In the genomic region with DNA sequence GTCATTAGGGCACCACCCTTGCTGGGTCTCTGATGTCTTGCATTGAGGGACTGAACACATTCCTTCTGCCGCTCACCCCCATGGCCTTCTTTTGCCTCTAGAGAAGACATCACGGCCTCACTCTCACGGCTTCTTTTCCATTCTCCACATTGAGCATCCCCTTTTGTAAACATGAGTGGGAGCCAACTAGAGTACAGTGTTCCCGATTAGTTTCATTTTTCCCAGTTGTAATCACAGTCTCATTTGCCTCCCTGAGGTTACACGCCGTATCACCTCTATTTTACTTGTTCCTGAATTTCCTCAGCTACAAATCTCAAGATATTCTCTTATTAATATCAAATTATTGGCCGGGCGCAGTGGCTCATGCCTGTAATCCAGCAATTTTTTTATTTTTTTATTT, we compare ENCODE assay signal across 2 cellular contexts.
TF ChIP-seq lines count a peak whose summit lies in the region.

No MANE protein-coding gene starts in this region.

TF ChIP-seq in HepG2, 621 proteins besides CTCF, POLR2A, EP300 and RAD21:
- TF ChIP-seq, protein P1, sequence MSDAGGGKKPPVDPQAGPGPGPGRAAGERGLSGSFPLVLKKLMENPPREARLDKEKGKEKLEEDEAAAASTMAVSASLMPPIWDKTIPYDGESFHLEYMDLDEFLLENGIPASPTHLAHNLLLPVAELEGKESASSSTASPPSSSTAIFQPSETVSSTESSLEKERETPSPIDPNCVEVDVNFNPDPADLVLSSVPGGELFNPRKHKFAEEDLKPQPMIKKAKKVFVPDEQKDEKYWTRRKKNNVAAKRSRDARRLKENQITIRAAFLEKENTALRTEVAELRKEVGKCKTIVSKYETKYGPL (CRISPR knock-in tag; IDR thresholded peaks at IDR 0.05) = no peak
- TF ChIP-seq HNF4A (CRISPR knock-in tag; IDR thresholded peaks at IDR 0.05) (no peak), ZNF160 (CRISPR knock-in tag; IDR thresholded peaks at IDR 0.05) (no peak), ZSCAN29 (CRISPR knock-in tag; conservative IDR thresholded peaks at IDR 0.05) (no peak)

TF ChIP-seq in GM12891, 5 proteins besides CTCF, POLR2A, EP300 and RAD21:
- no peak for TF ChIP-seq SPI1 (IDR thresholded peaks at IDR 0.05; ENCODE audit: low read depth, low read length)
- TF ChIP-seq POLR2AphosphoS5 (IDR thresholded peaks at IDR 0.05; ENCODE audit: low read depth, low read length) = no peak
- TF ChIP-seq PAX5 (IDR thresholded peaks at IDR 0.05; ENCODE audit: insufficient read depth, low read length, severe bottlenecking) = no peak
- TF ChIP-seq POU2F2 (IDR thresholded peaks at IDR 0.05; ENCODE audit: low read depth, low read length) = no peak
- no peak for TF ChIP-seq TAF1 (IDR thresholded peaks at IDR 0.05; ENCODE audit: low read depth, low read length)
TF ChIP-seq in GM12891: peak in this region for 0.
